ENCODE assay signal across 1 cellular context in genomic region chr12:64824500-64825142, GRCh38.
A peak's percentile ranks its signal among the peaks of the same experiment; 100 is the strongest.
TF ChIP-seq lines count a peak whose summit lies in the region.

TSS of gene TBC1D30 (plus strand) at chr12:64824647. CDS start at chr12:64824880, 233 bp downstream.

TF ChIP-seq in HEK293, 187 proteins besides CTCF, POLR2A, EP300 and RAD21 (continued from another document and continues in another):
- TF ChIP-seq, protein P1, sequence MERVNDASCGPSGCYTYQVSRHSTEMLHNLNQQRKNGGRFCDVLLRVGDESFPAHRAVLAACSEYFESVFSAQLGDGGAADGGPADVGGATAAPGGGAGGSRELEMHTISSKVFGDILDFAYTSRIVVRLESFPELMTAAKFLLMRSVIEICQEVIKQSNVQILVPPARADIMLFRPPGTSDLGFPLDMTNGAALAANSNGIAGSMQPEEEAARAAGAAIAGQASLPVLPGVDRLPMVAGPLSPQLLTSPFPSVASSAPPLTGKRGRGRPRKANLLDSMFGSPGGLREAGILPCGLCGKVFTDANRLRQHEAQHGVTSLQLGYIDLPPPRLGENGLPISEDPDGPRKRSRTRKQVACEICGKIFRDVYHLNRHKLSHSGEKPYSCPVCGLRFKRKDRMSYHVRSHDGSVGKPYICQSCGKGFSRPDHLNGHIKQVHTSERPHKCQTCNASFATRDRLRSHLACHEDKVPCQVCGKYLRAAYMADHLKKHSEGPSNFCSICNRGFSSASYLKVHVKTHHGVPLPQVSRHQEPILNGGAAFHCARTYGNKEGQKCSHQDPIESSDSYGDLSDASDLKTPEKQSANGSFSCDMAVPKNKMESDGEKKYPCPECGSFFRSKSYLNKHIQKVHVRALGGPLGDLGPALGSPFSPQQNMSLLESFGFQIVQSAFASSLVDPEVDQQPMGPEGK (tag by site-specific recombination; IDR thresholded peaks at IDR 0.05): peak; percentile 61
- TF ChIP-seq ZNF585B (tag by site-specific recombination; IDR thresholded peaks at IDR 0.05): no peak
- TF ChIP-seq ZNF19 (tag by site-specific recombination; IDR thresholded peaks at IDR 0.05; ENCODE audit: low read depth): no peak
- TF ChIP-seq EGR2 (tag by site-specific recombination; IDR thresholded peaks at IDR 0.05; ENCODE audit: low read depth): peak; percentile 93
- TF ChIP-seq, protein P2, sequence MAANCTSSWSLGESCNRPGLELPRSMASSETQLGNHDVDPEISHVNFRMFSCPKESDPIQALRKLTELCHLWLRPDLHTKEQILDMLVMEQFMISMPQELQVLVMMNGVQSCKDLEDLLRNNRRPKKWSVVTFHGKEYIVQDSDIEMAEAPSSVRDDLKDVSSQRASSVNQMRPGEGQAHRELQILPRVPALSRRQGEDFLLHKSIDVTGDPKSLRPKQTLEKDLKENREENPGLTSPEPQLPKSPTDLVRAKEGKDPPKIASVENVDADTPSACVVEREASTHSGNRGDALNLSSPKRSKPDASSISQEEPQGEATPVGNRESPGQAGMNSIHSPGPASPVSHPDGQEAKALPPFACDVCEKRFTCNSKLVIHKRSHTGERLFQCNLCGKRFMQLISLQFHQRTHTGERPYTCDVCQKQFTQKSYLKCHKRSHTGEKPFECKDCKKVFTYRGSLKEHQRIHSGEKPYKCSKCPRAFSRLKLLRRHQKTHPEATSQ (tag by site-specific recombination; IDR thresholded peaks at IDR 0.05): no peak
- TF ChIP-seq, protein P3, sequence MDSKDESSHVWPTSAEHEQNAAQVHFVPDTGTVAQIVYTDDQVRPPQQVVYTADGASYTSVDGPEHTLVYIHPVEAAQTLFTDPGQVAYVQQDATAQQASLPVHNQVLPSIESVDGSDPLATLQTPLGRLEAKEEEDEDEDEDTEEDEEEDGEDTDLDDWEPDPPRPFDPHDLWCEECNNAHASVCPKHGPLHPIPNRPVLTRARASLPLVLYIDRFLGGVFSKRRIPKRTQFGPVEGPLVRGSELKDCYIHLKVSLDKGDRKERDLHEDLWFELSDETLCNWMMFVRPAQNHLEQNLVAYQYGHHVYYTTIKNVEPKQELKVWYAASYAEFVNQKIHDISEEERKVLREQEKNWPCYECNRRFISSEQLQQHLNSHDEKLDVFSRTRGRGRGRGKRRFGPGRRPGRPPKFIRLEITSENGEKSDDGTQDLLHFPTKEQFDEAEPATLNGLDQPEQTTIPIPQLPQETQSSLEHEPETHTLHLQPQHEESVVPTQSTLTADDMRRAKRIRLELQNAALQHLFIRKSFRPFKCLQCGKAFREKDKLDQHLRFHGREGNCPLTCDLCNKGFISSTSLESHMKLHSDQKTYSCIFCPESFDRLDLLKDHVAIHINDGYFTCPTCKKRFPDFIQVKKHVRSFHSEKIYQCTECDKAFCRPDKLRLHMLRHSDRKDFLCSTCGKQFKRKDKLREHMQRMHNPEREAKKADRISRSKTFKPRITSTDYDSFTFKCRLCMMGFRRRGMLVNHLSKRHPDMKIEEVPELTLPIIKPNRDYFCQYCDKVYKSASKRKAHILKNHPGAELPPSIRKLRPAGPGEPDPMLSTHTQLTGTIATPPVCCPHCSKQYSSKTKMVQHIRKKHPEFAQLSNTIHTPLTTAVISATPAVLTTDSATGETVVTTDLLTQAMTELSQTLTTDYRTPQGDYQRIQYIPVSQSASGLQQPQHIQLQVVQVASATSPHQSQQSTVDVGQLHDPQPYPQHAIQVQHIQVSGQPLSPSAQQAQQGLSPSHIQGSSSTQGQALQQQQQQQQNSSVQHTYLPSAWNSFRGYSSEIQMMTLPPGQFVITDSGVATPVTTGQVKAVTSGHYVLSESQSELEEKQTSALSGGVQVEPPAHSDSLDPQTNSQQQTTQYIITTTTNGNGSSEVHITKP (tag by site-specific recombination; IDR thresholded peaks at IDR 0.05): peak; percentile 40
- no peak for TF ChIP-seq GLI4 (tag by site-specific recombination; IDR thresholded peaks at IDR 0.05)
- TF ChIP-seq ZNF660 (tag by site-specific recombination; IDR thresholded peaks at IDR 0.05): 0 out of 2 replicates have a peak, but pooled peaks have one; percentile 18
- no peak for TF ChIP-seq ZNF776 (tag by site-specific recombination; IDR thresholded peaks at IDR 0.05; ENCODE audit: borderline replicate concordance)
- TF ChIP-seq ZNF26 (tag by site-specific recombination; IDR thresholded peaks at IDR 0.05): no peak
- 0 out of 2 replicates have a peak, but pooled peaks have one; percentile 60 for TF ChIP-seq ZBTB48 (tag by site-specific recombination; IDR thresholded peaks at IDR 0.05)
- TF ChIP-seq ZNF416 (tag by site-specific recombination; IDR thresholded peaks at IDR 0.05): no peak
- TF ChIP-seq ZBTB20 (tag by site-specific recombination; IDR thresholded peaks at IDR 0.05): peak; percentile 95
- peak; percentile 75 for TF ChIP-seq ZNF341 (tag by site-specific recombination; IDR thresholded peaks at IDR 0.05; ENCODE audit: low read depth)
- TF ChIP-seq ZNF292 (tag by site-specific recombination; IDR thresholded peaks at IDR 0.05; ENCODE audit: borderline replicate concordance, low read depth): no peak
- no peak for TF ChIP-seq ZNF366 (tag by site-specific recombination; conservative IDR thresholded peaks at IDR 0.05)
- TF ChIP-seq, protein P4, sequence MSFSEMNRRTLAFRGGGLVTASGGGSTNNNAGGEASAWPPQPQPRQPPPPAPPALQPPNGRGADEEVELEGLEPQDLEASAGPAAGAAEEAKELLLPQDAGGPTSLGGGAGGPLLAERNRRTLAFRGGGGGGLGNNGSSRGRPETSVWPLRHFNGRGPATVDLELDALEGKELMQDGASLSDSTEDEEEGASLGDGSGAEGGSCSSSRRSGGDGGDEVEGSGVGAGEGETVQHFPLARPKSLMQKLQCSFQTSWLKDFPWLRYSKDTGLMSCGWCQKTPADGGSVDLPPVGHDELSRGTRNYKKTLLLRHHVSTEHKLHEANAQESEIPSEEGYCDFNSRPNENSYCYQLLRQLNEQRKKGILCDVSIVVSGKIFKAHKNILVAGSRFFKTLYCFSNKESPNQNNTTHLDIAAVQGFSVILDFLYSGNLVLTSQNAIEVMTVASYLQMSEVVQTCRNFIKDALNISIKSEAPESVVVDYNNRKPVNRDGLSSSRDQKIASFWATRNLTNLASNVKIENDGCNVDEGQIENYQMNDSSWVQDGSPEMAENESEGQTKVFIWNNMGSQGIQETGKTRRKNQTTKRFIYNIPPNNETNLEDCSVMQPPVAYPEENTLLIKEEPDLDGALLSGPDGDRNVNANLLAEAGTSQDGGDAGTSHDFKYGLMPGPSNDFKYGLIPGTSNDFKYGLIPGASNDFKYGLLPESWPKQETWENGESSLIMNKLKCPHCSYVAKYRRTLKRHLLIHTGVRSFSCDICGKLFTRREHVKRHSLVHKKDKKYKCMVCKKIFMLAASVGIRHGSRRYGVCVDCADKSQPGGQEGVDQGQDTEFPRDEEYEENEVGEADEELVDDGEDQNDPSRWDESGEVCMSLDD (tag by site-specific recombination; IDR thresholded peaks at IDR 0.05): peak; percentile 24; the same call in 1 of the 2 replicates
- TF ChIP-seq, protein P5, sequence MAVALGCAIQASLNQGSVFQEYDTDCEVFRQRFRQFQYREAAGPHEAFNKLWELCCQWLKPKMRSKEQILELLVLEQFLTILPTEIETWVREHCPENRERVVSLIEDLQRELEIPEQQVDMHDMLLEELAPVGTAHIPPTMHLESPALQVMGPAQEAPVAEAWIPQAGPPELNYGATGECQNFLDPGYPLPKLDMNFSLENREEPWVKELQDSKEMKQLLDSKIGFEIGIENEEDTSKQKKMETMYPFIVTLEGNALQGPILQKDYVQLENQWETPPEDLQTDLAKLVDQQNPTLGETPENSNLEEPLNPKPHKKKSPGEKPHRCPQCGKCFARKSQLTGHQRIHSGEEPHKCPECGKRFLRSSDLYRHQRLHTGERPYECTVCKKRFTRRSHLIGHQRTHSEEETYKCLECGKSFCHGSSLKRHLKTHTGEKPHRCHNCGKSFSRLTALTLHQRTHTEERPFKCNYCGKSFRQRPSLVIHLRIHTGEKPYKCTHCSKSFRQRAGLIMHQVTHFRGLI (tag by site-specific recombination; IDR thresholded peaks at IDR 0.05): no peak; the same call in 1 of the 2 replicates
- TF ChIP-seq ZNF473 (tag by site-specific recombination; IDR thresholded peaks at IDR 0.05): no peak
- no peak for TF ChIP-seq ZNF157 (tag by site-specific recombination; IDR thresholded peaks at IDR 0.05)
- TF ChIP-seq ZNF600 (tag by site-specific recombination; IDR thresholded peaks at IDR 0.05): peak; percentile 96
- TF ChIP-seq, protein P6, sequence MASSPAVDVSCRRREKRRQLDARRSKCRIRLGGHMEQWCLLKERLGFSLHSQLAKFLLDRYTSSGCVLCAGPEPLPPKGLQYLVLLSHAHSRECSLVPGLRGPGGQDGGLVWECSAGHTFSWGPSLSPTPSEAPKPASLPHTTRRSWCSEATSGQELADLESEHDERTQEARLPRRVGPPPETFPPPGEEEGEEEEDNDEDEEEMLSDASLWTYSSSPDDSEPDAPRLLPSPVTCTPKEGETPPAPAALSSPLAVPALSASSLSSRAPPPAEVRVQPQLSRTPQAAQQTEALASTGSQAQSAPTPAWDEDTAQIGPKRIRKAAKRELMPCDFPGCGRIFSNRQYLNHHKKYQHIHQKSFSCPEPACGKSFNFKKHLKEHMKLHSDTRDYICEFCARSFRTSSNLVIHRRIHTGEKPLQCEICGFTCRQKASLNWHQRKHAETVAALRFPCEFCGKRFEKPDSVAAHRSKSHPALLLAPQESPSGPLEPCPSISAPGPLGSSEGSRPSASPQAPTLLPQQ (tag by site-specific recombination; IDR thresholded peaks at IDR 0.05): peak; percentile 53; the same call in 1 of the 2 replicates
- TF ChIP-seq ZNF121 (tag by site-specific recombination; IDR thresholded peaks at IDR 0.05): no peak
- TF ChIP-seq ZNF501 (tag by site-specific recombination; IDR thresholded peaks at IDR 0.05): peak; percentile 66; the same call in 1 of the 2 replicates
- peak; percentile 60 for TF ChIP-seq SP2 (tag by site-specific recombination; IDR thresholded peaks at IDR 0.05)
- TF ChIP-seq ZSCAN30 (tag by site-specific recombination; IDR thresholded peaks at IDR 0.05): peak; percentile 66
- TF ChIP-seq ZEB2 (tag by site-specific recombination; IDR thresholded peaks at IDR 0.05): 0 out of 2 replicates have a peak, but pooled peaks have one; percentile 56
- no peak for TF ChIP-seq ZNF433 (tag by site-specific recombination; IDR thresholded peaks at IDR 0.05; ENCODE audit: low read depth)
- TF ChIP-seq GLIS2 (tag by site-specific recombination; IDR thresholded peaks at IDR 0.05): 0 out of 2 replicates have a peak, but pooled peaks have one; percentile 2
- TF ChIP-seq ZNF76 (tag by site-specific recombination; IDR thresholded peaks at IDR 0.05; ENCODE audit: borderline replicate concordance, low read depth): peak; percentile 91
- TF ChIP-seq ZFHX2 (tag by site-specific recombination; conservative IDR thresholded peaks at IDR 0.05): peak; percentile 99
- peak; percentile 51 for TF ChIP-seq IKZF3 (tag by site-specific recombination; IDR thresholded peaks at IDR 0.05)
- peak; percentile 77; the same call in 1 of the 2 replicates for TF ChIP-seq ZBTB8A (tag by site-specific recombination; IDR thresholded peaks at IDR 0.05)
- peak; percentile 79 for TF ChIP-seq ZNF214 (tag by site-specific recombination; IDR thresholded peaks at IDR 0.05; ENCODE audit: borderline replicate concordance)
- TF ChIP-seq ZBTB1 (tag by site-specific recombination; IDR thresholded peaks at IDR 0.05): no peak
- no peak for TF ChIP-seq ZNF830 (tag by site-specific recombination; IDR thresholded peaks at IDR 0.05; ENCODE audit: low read depth)
- peak; percentile 40; the same call in 1 of the 2 replicates for TF ChIP-seq ZNF394 (tag by site-specific recombination; IDR thresholded peaks at IDR 0.05; ENCODE audit: borderline replicate concordance)
- no peak for TF ChIP-seq ZNF837 (tag by site-specific recombination; IDR thresholded peaks at IDR 0.05)
- TF ChIP-seq, protein P7, sequence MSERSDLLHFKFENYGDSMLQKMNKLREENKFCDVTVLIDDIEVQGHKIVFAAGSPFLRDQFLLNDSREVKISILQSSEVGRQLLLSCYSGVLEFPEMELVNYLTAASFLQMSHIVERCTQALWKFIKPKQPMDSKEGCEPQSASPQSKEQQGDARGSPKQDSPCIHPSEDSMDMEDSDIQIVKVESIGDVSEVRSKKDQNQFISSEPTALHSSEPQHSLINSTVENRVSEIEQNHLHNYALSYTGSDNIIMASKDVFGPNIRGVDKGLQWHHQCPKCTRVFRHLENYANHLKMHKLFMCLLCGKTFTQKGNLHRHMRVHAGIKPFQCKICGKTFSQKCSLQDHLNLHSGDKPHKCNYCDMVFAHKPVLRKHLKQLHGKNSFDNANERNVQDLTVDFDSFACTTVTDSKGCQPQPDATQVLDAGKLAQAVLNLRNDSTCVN (tag by site-specific recombination; optimal IDR thresholded peaks at IDR 0.05): peak; percentile 98
- TF ChIP-seq ZNF350 (tag by site-specific recombination; IDR thresholded peaks at IDR 0.05): no peak
- no peak for TF ChIP-seq ZFP37 (tag by site-specific recombination; IDR thresholded peaks at IDR 0.05)
- peak; percentile 55; the same call in 1 of the 2 replicates for TF ChIP-seq GLIS1 (tag by site-specific recombination; IDR thresholded peaks at IDR 0.05)
- peak; percentile 96 for TF ChIP-seq ZBTB17 (tag by site-specific recombination; IDR thresholded peaks at IDR 0.05)
- TF ChIP-seq ZNF596 (tag by site-specific recombination; IDR thresholded peaks at IDR 0.05): peak; percentile 86
- peak; percentile 70; the same call in 1 of the 2 replicates for TF ChIP-seq HIC1 (tag by site-specific recombination; IDR thresholded peaks at IDR 0.05)
